ENCODE assay signal across 9 cellular contexts in the genomic region with DNA sequence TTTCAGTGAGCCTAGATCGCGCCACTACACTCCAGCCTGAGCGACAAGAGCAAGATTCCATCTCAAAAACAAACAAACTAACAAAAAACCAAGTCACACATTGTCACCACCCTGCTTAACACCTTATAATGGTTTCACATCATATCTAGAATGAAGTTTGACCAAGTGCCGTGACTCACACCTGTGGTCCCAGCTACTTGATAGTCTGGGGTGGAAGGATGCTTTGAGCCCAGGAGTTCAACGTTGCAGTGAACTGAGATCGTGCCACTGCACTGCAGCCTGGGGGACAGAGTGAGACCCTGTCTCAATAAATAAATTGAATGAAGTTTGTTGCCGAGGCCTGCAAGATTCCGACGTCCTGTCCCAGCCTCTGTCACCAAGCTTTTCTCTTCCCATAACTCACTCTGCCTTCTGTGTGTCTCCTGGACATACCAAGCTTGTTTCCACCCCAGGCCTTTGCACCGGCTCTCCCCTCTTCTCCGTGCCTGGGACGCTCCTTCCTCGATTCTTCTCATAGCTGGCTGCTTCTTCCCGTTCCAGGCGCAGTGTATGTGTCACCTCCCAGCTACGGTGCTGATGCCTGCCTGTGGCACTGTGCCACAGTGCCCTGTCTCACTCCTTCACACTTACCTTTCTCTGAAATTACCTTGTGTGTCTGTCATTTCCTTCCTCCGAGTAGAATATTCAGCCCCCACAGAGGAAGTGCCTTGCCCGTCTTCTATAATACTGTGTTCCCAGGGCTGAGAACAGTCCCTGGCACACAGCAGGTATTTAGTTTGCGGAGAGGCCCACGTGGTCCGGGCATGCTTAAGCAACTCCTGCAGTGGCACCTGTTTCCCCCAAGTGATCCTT. TPM values are rescaled to one million over a fixed set of nuclear protein-coding genes. Genes with fewer than 3 reads are reported as not detected.
DNase-seq lines count a peak whose midpoint lies in the region; ATAC-seq and TF ChIP-seq lines count a peak whose summit lies in the region.
"Had no signal": no experiment of that assay in that cellular context is flagged by ENCODE, and none has a peak within 500 bp of the region (broad histone marks: within the 10 kb centered on the region; RNA-seq: fewer than 3 reads in every experiment).

No MANE protein-coding gene starts in this region.

- H3K27me3 ChIP-seq in layer of hippocampus (ENCODE audit: control insufficient read depth, insufficient read depth, low read length) (no peaks in the 10 kb centered on the region), tibial nerve (no peaks in the 10 kb centered on the region)

- H3K27ac ChIP-seq in layer of hippocampus (ENCODE audit: low read depth, low read length) (peak overlapping the region; percentile 58), coronary artery (no peak overlapping the region), tibial nerve (peak overlapping the region in 1 of 4 donors; percentile 1)

- no peak for DNase-seq in Right ventricle myocardium superior
- no peak for DNase-seq in left cardiac atrium
- DNase-seq in activated CD4-positive, alpha-beta T cell treated with anti-CD3 and anti-CD28 coated beads, Interleukin-2, amount 50 U/mL, for 48 hours: peak; percentile 33 to 48
- DNase-seq in type B pancreatic cell (ENCODE audit: extremely low spot score, unreplicated experiment): no peak
- DNase-seq in coronary artery (ENCODE audit: low spot score): no peak
- DNase-seq in tibial nerve (ENCODE audit: low spot score in 2 of 2): no peak

- no peaks in the 10 kb centered on the region for H3K9me3 Mint-ChIP-seq in type B pancreatic cell
- H3K9me3 Mint-ChIP-seq: nephron progenitor cell had no signal

- ATAC-seq in Right ventricle myocardium superior (ENCODE audit: poor library complexity) (peak; percentile 25), left cardiac atrium (no peak), GM21528 (IDR thresholded peaks at IDR 0.05; ENCODE audit: low FRiP score, unreplicated experiment) (no peak)

- peaks cover 7% of the 10 kb centered on the region for H3K27me3 Mint-ChIP-seq in type B pancreatic cell

- H3K36me3 ChIP-seq in tibial nerve: no peaks in the 10 kb centered on the region

- H3K36me3 Mint-ChIP-seq in type B pancreatic cell: no peaks in the 10 kb centered on the region

- H3K4me1 Mint-ChIP-seq in type B pancreatic cell (ENCODE audit: unreplicated experiment): peaks cover 32% of the 10 kb centered on the region

- peaks cover 0 to 38% (median 10%) of the 10 kb centered on the region in 4 donors for H3K4me1 ChIP-seq in tibial nerve

- no peak for TF ChIP-seq POLR2A in tibial nerve (IDR thresholded peaks at IDR 0.05)

- peak overlapping the region; percentile 14 for H3K27ac Mint-ChIP-seq in type B pancreatic cell
- H3K27ac Mint-ChIP-seq: nephron progenitor cell had no signal

- TF ChIP-seq CTCF in type B pancreatic cell (conservative IDR thresholded peaks at IDR 0.05): no peak
- no peak for TF ChIP-seq CTCF in coronary artery (IDR thresholded peaks at IDR 0.05)
- TF ChIP-seq CTCF in tibial nerve (IDR thresholded peaks at IDR 0.05): no peak

- H3K4me3 Mint-ChIP-seq in type B pancreatic cell: no peak overlapping the region
- H3K4me3 Mint-ChIP-seq: nephron progenitor cell had no signal

- intact Hi-C loops in Right ventricle myocardium superior (cut with DNase I): loop anchor here (5.0 kb wide), 1 partner anchor 189 kb away; no protein-coding TSS in a partner anchor
- intact Hi-C loops in left cardiac atrium (cut with DNase I): loop anchor here (5.0 to 10.0 kb wide), 2 partner anchors 111 to 189 kb away; no protein-coding TSS in a partner anchor

- no peak for TF ChIP-seq EP300 in tibial nerve (IDR thresholded peaks at IDR 0.05)

- no peaks in the 10 kb centered on the region for H3K9me3 ChIP-seq in tibial nerve

- H3K4me3 ChIP-seq in coronary artery: no peak overlapping the region
- no peak overlapping the region for H3K4me3 ChIP-seq in tibial nerve

- 73 to 79% methylated on average over 21 of the region's 21 CpGs for WGBS in tibial nerve, 2 donors

RNA-seq across cellular contexts. Expression of a gene that starts 3.8 kb away (rescaled TPM):
- 39.6 TPM for total RNA-seq in Right ventricle myocardium superior
- 10 to 100 TPM; 43.9 to 50.7 TPM for total RNA-seq in left cardiac atrium
- 39.8 and 68.7 TPM in 2 replicates for total RNA-seq in type B pancreatic cell (ENCODE audit: low replicate concordance)
- 10 to 100 TPM; 17.6 to 54.0 (median 36.8) TPM for total RNA-seq in tibial nerve

RNA-seq across cellular contexts. Expression of a gene that starts 23.6 kb away (rescaled TPM):
- total RNA-seq in Right ventricle myocardium superior: 222 TPM
- total RNA-seq in left cardiac atrium: 100 to 1,000 TPM; 126 to 139 TPM
- 73.5 and 74.5 TPM in 2 replicates for total RNA-seq in type B pancreatic cell (ENCODE audit: low replicate concordance)
- 10 to 100 TPM; 65.7 to 99.4 (median 77.2) TPM for total RNA-seq in tibial nerve

Comparison
In these comparisons a context has a peak if more than half of its experiments do, and no peak if none do; other contexts are left out.
1. DNase-seq: peak in activated CD4-positive, alpha-beta T cell treated with anti-CD3 and anti-CD28 coated beads, Interleukin-2, amount 50 U/mL, for 48 hours (2 of 2); none in Right ventricle myocardium superior (single experiment), left cardiac atrium (single experiment), type B pancreatic cell (single experiment), coronary artery (single experiment) and tibial nerve (0 of 2).